8 cellular contexts compared by ENCODE assay signal in the genomic region with DNA sequence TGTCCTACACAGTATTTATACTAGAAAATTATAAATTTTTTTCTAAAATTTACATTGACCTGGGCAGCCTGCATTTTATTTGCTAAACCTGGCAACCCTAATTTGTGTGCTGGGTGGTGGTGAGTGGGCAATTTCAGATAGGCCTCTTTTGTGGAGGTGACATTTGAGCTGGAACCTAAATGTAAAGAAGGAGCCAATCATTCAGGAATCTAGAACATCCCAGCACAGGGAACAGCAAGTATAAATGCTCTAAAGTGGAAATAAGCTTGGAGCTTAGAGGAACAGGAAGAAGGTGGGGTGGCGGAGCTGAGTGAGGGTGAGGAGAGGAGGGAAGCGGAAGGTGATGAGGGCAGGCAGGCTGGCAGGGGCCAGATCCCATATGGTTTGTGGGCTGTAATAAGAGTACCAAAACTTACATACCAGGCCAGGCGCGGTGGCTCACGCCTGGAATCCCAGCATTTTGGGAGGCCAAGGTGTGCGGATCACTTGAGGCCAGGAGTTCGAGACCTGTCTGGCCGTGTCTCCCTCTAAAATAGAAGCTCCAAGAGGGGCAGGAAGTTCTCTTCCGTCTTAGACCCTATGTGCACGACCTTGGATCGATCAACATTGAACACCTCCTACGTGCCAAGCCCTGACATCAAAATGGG. TPM values are rescaled to one million over a fixed set of nuclear protein-coding genes. Genes with fewer than 3 reads are reported as not detected.
DNase-seq lines count a peak whose midpoint lies in the region; ATAC-seq and TF ChIP-seq lines count a peak whose summit lies in the region.

No MANE protein-coding gene starts in this region.

- peak overlapping the region; percentile 92 for H3K27ac ChIP-seq in SJSA1
- peak overlapping the region in 1 of 2 donors; percentile 16 for H3K27ac ChIP-seq in aorta (ENCODE audit: low read depth in 1 of 2, low read length in 2 of 2)

- H3K4me3 ChIP-seq in BJ (ENCODE audit: low read depth, low read length), result peak overlapping the region; percentile 97
- H3K4me3 ChIP-seq in SJSA1, result peak overlapping the region; percentile 95
- H3K4me3 ChIP-seq in endocrine pancreas (ENCODE audit: control insufficient read depth, insufficient read depth, low read length), result peak overlapping the region; percentile 41
- H3K4me3 ChIP-seq in aorta (ENCODE audit: low read length in 2 of 2), result peak overlapping the region; percentile 9 to 35

- CTCF ChIA-PET in BJ (lab: Yijun Ruan, JAX), result interaction anchor here (1.3 kb wide), 1 partner anchor 13 kb away, joined by 3 read pairs; no protein-coding TSS in a partner anchor

- H3K9me3 ChIP-seq in SJSA1 (replicated peaks) (no peaks in the 10 kb centered on the region), endocrine pancreas (ENCODE audit: control insufficient read depth, low read length) (no peaks in the 10 kb centered on the region), aorta (ENCODE audit: control insufficient read depth, low read length) (no peaks in the 10 kb centered on the region)

- H3K36me3 ChIP-seq in BJ (ENCODE audit: control insufficient read depth, insufficient read depth, low read length) (no peaks in the 10 kb centered on the region), SJSA1 (peaks cover 28% of the 10 kb centered on the region), endocrine pancreas (ENCODE audit: control insufficient read depth, insufficient read depth, low read length) (no peaks in the 10 kb centered on the region), aorta (ENCODE audit: control insufficient read depth in 1 of 2, insufficient read depth in 2 of 2, low read length in 1 of 2) (no peaks in the 10 kb centered on the region)

- POLR2A ChIA-PET in BJ (lab: Charles Lee), result no interaction called here

- H3K9ac ChIP-seq in endocrine pancreas (ENCODE audit: control insufficient read depth, insufficient read depth, low read length), result peak overlapping the region; percentile 27

- H3K4me1 ChIP-seq in SJSA1 (replicated peaks) (peaks cover 9% of the 10 kb centered on the region), endocrine pancreas (ENCODE audit: control insufficient read depth, insufficient read depth, low read length) (peaks cover 9% of the 10 kb centered on the region), aorta (ENCODE audit: control insufficient read depth in 1 of 2, insufficient read depth in 2 of 2, low read length in 2 of 2) (no peaks in the 10 kb centered on the region)

- TF ChIP-seq CTCF in BJ (IDR thresholded peaks at IDR 0.05; ENCODE audit: insufficient read depth, low read depth, low read length), result no peak

- no peak for DNase-seq in BJ (ENCODE audit: low read depth)
- no peak for DNase-seq in SJSA1 (ENCODE audit: low read depth in 1 of 2, low spot score in 2 of 2)
- DNase-seq in myocyte (ENCODE audit: low read depth), result peak; percentile 13
- peak; percentile 69 to 79 for DNase-seq in aorta

- intact Hi-C loops in aorta (cut with DNase I), result no loop called here

- H3K27me3 ChIP-seq in BJ (ENCODE audit: control insufficient read depth, insufficient read depth, low read length) (no peaks in the 10 kb centered on the region), SJSA1 (replicated peaks) (no peaks in the 10 kb centered on the region), endocrine pancreas (ENCODE audit: control insufficient read depth, insufficient read depth, low read length) (no peaks in the 10 kb centered on the region), aorta (ENCODE audit: control insufficient read depth in 1 of 2, insufficient read depth in 2 of 2, low read length in 1 of 2) (no peaks in the 10 kb centered on the region)

- peak; percentile 21 for ATAC-seq in GM21723 (IDR thresholded peaks at IDR 0.05; ENCODE audit: unreplicated experiment)
- ATAC-seq in aorta (ENCODE audit: low FRiP score), result peak; percentile 2
- no peak for ATAC-seq in GM21619 (IDR thresholded peaks at IDR 0.05; ENCODE audit: unreplicated experiment)
- ATAC-seq in GM19023 (IDR thresholded peaks at IDR 0.05; ENCODE audit: unreplicated experiment), result no peak

- 9 to 10% methylated on average over 12 of the region's 12 CpGs for WGBS in aorta, 2 donors

RNA-seq across cellular contexts. Expression of a gene that starts 0.5 kb away (rescaled TPM):
- 21.7 and 44.4 TPM in 2 replicates for polyA plus RNA-seq in BJ (2011; rRNA removed)
- 20.4 and 20.9 TPM in 2 replicates for polyA minus RNA-seq in BJ (2011; rRNA and poly(A)+ RNA removed)
- 123 and 172 TPM in 2 replicates for total RNA-seq in SJSA1 (2014; rRNA removed; shearing (Covaris generic))
- total RNA-seq in myocyte, result 70.1 and 78.5 TPM in 2 replicates
- polyA plus RNA-seq in myocyte (2012), result 15.8 TPM
- 10 to 100 TPM; 31.0 to 34.1 TPM for total RNA-seq in aorta
- polyA plus RNA-seq in aorta, result 10 to 100 TPM; 18.0 to 18.2 TPM

Comparison
In these comparisons a context has a peak if more than half of its experiments do, and no peak if none do; other contexts are left out.
1. DNase-seq: peak in myocyte (single experiment) and aorta (2 of 2); none in BJ (single experiment) and SJSA1 (0 of 2).
2. H3K4me3 ChIP-seq: peak in every context shown above with its lines; median percentile 97 in BJ; 95 in SJSA1; 41 in endocrine pancreas; 22 in aorta.
3. ATAC-seq: peak in GM21723 (single experiment) and aorta (single experiment); none in GM21619 (single experiment) and GM19023 (single experiment).